Comparison of ENCODE assay signal across 24 cellular contexts in genomic region chr11:104583857-104584256, GRCh38.
"Had no signal": no experiment of that assay in that cellular context is flagged by ENCODE, and none has a peak within 500 bp of the region (broad histone marks: within the 10 kb centered on the region; RNA-seq: fewer than 3 reads in every experiment).

No MANE protein-coding gene starts in this region.

- ATAC-seq: activated T-cell treated with anti-CD3 and anti-CD28 coated beads, Interleukin-2, amount 50 U/mL, for 72 hours; body of pancreas had no signal

- H3K9me3 Mint-ChIP-seq: activated T-cell treated with anti-CD3 and anti-CD28 coated beads, Interleukin-2, amount 50 U/mL, for 72 hours; naive B cell had no signal

- H3K4me3 Mint-ChIP-seq: activated naive CD8-positive, alpha-beta T cell; activated T-cell treated with anti-CD3 and anti-CD28 coated beads, Interleukin-2, amount 50 U/mL, for 72 hours; naive B cell had no signal

- H3K4me3 ChIP-seq: adrenal gland, body of pancreas, colonic mucosa, left ventricle myocardium inferior, lung, right atrium auricular region, tibial nerve, uterus had no signal

- H3K36me3 Mint-ChIP-seq: activated naive CD8-positive, alpha-beta T cell; naive B cell had no signal

- H3K36me3 ChIP-seq: adrenal gland, colonic mucosa, left ventricle myocardium inferior, right atrium auricular region, tibial nerve, uterus had no signal

- H3K9ac ChIP-seq: parathyroid adenoma had no signal

- H3K79me2 ChIP-seq: parathyroid adenoma had no signal

- H3K4me1 Mint-ChIP-seq: naive B cell had no signal

- H3K27me3 ChIP-seq: adrenal gland, body of pancreas, colonic mucosa, right atrium auricular region, tibial nerve, uterus had no signal

- H3K9me3 ChIP-seq: adrenal gland, body of pancreas, colonic mucosa, left ventricle myocardium inferior, right atrium auricular region, tibial nerve, uterus had no signal

- H3K27ac Mint-ChIP-seq: activated naive CD8-positive, alpha-beta T cell; activated T-cell treated with anti-CD3 and anti-CD28 coated beads, Interleukin-2, amount 50 U/mL, for 72 hours; naive B cell had no signal

- H3K4me1 ChIP-seq: adrenal gland, body of pancreas, colonic mucosa, left ventricle myocardium inferior, parathyroid adenoma, right atrium auricular region, uterus had no signal

- DNase-seq: activated CD4-positive, alpha-beta T cell treated with anti-CD3 and anti-CD28 coated beads for 4 hours; activated CD4-positive, alpha-beta T cell treated with anti-CD3 and anti-CD28 coated beads, Interleukin-2, amount 50 U/mL, for 4 hours; activated naive CD4-positive, alpha-beta T cell treated with Interleukin-2 at 50 U/mL for 16 hours; activated T-cell treated with anti-CD3 and anti-CD28 coated beads for 4 hours; activated T-cell treated with anti-CD3 and anti-CD28 coated beads, Interleukin-2, amount 50 U/mL, for 72 hours; adrenal gland; aorta; body of pancreas; cerebellar nuclear complex; colonic mucosa; effector CD8-positive, alpha-beta T cell; left ventricle myocardium inferior; naive B cell; nucleus accumbens; stimulated activated CD4-positive, alpha-beta T cell treated with anti-CD3 and anti-CD28 coated beads, Interleukin-15, amount 100 ng/mL, for 24 hours; stimulated activated CD4-positive, alpha-beta T cell treated with anti-CD3 and anti-CD28 coated beads, Interleukin-2, amount 100 ng/mL, for 24 hours; stimulated activated naive CD4-positive, alpha-beta T cell; uterus had no signal

- H3K27ac ChIP-seq: adrenal gland, body of pancreas, colonic mucosa, epithelial cell of prostate, left ventricle myocardium inferior, parathyroid adenoma, right atrium auricular region, tibial nerve, uterus had no signal

- H2AFZ ChIP-seq: parathyroid adenoma had no signal
